Comparison of ENCODE assay signal across 30 cellular contexts in the genomic region with DNA sequence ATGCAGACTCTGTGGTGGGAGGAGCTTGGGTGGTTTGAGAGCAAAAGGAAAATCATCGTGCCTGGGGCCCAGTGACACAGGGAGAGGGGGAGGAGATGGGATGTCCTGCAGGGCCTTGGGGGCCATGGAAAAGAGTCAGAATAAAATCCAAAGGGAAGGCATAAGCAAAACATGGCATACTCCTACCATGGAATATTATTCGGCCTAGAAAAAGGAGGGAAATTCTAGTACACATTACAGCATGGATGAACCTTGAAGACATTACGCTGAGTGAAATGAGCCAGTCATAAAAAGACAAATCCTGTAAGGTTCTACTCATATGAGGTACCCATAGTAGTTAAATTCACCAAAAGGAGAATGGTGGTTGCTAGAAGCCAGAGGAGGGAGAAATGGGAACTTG. TPM values are rescaled to one million over a fixed set of nuclear protein-coding genes. Genes with fewer than 3 reads are reported as not detected.
DNase-seq lines count a peak whose midpoint lies in the region; ATAC-seq, FAIRE-seq and TF ChIP-seq lines count a peak whose summit lies in the region.
"Had no signal": no experiment of that assay in that cellular context is flagged by ENCODE, and none has a peak within 500 bp of the region (broad histone marks: within the 10 kb centered on the region; RNA-seq: fewer than 3 reads in every experiment).

No MANE protein-coding gene starts in this region.

- H3K79me2 ChIP-seq in K562 (ENCODE audit: control insufficient read depth, insufficient read depth, low read length): no peaks in the 10 kb centered on the region

- no peak for TF ChIP-seq POLR2A in K562 (conservative IDR thresholded peaks at IDR 0.05)

- H3K9me3 Mint-ChIP-seq in stimulated activated naive CD8-positive, alpha-beta T cell treated with anti-CD3 and anti-CD28 coated beads, Interleukin-15, Interleukin-2, amounts not matched to agents 100 ng/mL and 50 ng/mL, for 24 hours: no peaks in the 10 kb centered on the region
- H3K9me3 Mint-ChIP-seq in endodermal cell: peaks cover 26% of the 10 kb centered on the region
- H3K9me3 Mint-ChIP-seq: CD4-positive, CD25-positive, alpha-beta regulatory T cell had no signal

- DNase-seq in stimulated activated naive CD8-positive, alpha-beta T cell treated with anti-CD3 and anti-CD28 coated beads, Interleukin-15, Interleukin-2, amounts not matched to agents 100 U/mL and 50 U/mL, for 24 hours: no peak
- no peak for DNase-seq in K562 (ENCODE audit: extremely low read depth in 1 of 4, low spot score in 3 of 4)
- DNase-seq in endodermal cell: peak; percentile 8
- no peak for DNase-seq in GDM1 (lab: John Stamatoyannopoulos, UW)
- DNase-seq in frontal cortex (ENCODE audit: low spot score in 2 of 2): no peak
- DNase-seq: 8988T; ACHN; BE2C; C1 segment of cervical spinal cord; CD4-positive, alpha-beta memory T cell; CD4-positive, CD25-positive, alpha-beta regulatory T cell; CD8-positive, alpha-beta memory T cell; COR-L47; DMS 273 treated with DMSO at 0.1 percent for 48 hours; DMS153; DMS53; DMS79; DND-41; EL; GF-D8 had no signal

- POLR2A ChIA-PET in K562 (lab: Yijun Ruan, JAX): no interaction called here

- H3K27ac Mint-ChIP-seq in stimulated activated naive CD8-positive, alpha-beta T cell treated with anti-CD3 and anti-CD28 coated beads, Interleukin-15, Interleukin-2, amounts not matched to agents 100 ng/mL and 50 ng/mL, for 24 hours: peak overlapping the region; percentile 10
- H3K27ac Mint-ChIP-seq in endodermal cell: no peak overlapping the region
- H3K27ac Mint-ChIP-seq: CD14-positive monocyte; CD4-positive, alpha-beta memory T cell; CD4-positive, CD25-positive, alpha-beta regulatory T cell had no signal

- no peak for ATAC-seq in stimulated activated naive CD8-positive, alpha-beta T cell treated with anti-CD3 and anti-CD28 coated beads, Interleukin-15, Interleukin-2, amounts not matched to agents 100 U/mL and 50 U/mL, for 24 hours
- ATAC-seq in K562: no peak

- intact Hi-C loops in K562 (cut with micrococcal nuclease): loop anchor here (10.0 kb wide), 1 partner anchor 1602 kb away; no protein-coding TSS in a partner anchor

- TF ChIP-seq CTCF in K562 (IDR thresholded peaks at IDR 0.05 in 2 of 3, conservative IDR thresholded peaks at IDR 0.05 in 1 of 3; ENCODE audit: insufficient read depth in 2 of 3, low read depth in 1 of 3, low read length in 3 of 3) (no peak), endodermal cell (conservative IDR thresholded peaks at IDR 0.05) (no peak)

- no peak for FAIRE-seq in K562 (lab: Jason Lieb, UNC)
- FAIRE-seq in frontal cortex (lab: Jason Lieb, UNC): no peak
- FAIRE-seq: A204.1, GM12891, GM19239 had no signal

- no peaks in the 10 kb centered on the region for H3K9me1 ChIP-seq in K562 (ENCODE audit: control insufficient read depth, insufficient read depth, low read length)

- CTCF ChIA-PET in K562 (lab: Yijun Ruan, JAX; ENCODE audit: low intra/inter-chr PET ratio): interaction anchor here (0.7 to 1.3 kb wide), 2 partner anchors 9 to 497 kb away, joined by 4 read pairs; no protein-coding TSS in a partner anchor

- peaks cover 15% of the 10 kb centered on the region for H3K27me3 Mint-ChIP-seq in stimulated activated naive CD8-positive, alpha-beta T cell treated with anti-CD3 and anti-CD28 coated beads, Interleukin-15, Interleukin-2, amounts not matched to agents 100 ng/mL and 50 ng/mL, for 24 hours
- peaks cover 5% of the 10 kb centered on the region for H3K27me3 Mint-ChIP-seq in endodermal cell (ENCODE audit: insufficient read depth)

- peaks cover 0 to 2% of the 10 kb centered on the region in 2 experiments; a peak in 1 of 5 replicates for H3K4me1 ChIP-seq in K562 (replicated peaks in 1 of 2; ENCODE audit: control insufficient read depth in 2 of 2, insufficient read depth in 2 of 2, low read length in 2 of 2)
- no peaks in the 10 kb centered on the region for H3K4me1 ChIP-seq in endodermal cell (ENCODE audit: control insufficient read depth, insufficient read depth, low read length)
- H3K4me1 ChIP-seq: BE2C, BLaER1 had no signal

- H3K9ac ChIP-seq in K562 (ENCODE audit: insufficient read depth in 1 of 2, low read depth in 2 of 2, low read length in 2 of 2): no peak overlapping the region
- H3K9ac ChIP-seq in endodermal cell (ENCODE audit: extremely low read depth, low read length, poor library complexity, severe bottlenecking): no peak overlapping the region
- H3K9ac ChIP-seq: BLaER1 had no signal

- H3K27ac ChIP-seq in K562 (ENCODE audit: extremely low read depth, low read depth, low read length) (no peak overlapping the region), endodermal cell (ENCODE audit: low read depth, low read length) (no peak overlapping the region)
- H3K27ac ChIP-seq: BLaER1 had no signal

- no peaks in the 10 kb centered on the region for H3K36me3 Mint-ChIP-seq in stimulated activated naive CD8-positive, alpha-beta T cell treated with anti-CD3 and anti-CD28 coated beads, Interleukin-15, Interleukin-2, amounts not matched to agents 100 ng/mL and 50 ng/mL, for 24 hours (ENCODE audit: low read depth)
- no peaks in the 10 kb centered on the region for H3K36me3 Mint-ChIP-seq in endodermal cell (ENCODE audit: low read depth)
- H3K36me3 Mint-ChIP-seq: CD14-positive monocyte; CD4-positive, alpha-beta memory T cell; CD4-positive, CD25-positive, alpha-beta regulatory T cell; CD8-positive, alpha-beta memory T cell had no signal

- no peaks in the 10 kb centered on the region for H4K20me1 ChIP-seq in K562 (replicated peaks; ENCODE audit: control insufficient read depth, insufficient read depth, low read length)
- H4K20me1 ChIP-seq: BLaER1 had no signal

- no peak overlapping the region for H3K4me3 Mint-ChIP-seq in stimulated activated naive CD8-positive, alpha-beta T cell treated with anti-CD3 and anti-CD28 coated beads, Interleukin-15, Interleukin-2, amounts not matched to agents 100 ng/mL and 50 ng/mL, for 24 hours
- no peak overlapping the region for H3K4me3 Mint-ChIP-seq in endodermal cell
- H3K4me3 Mint-ChIP-seq: CD14-positive monocyte; CD4-positive, alpha-beta memory T cell; CD4-positive, CD25-positive, alpha-beta regulatory T cell; CD8-positive, alpha-beta memory T cell had no signal

- no peaks in the 10 kb centered on the region for H3K36me3 ChIP-seq in K562 (ENCODE audit: control insufficient read depth, insufficient read depth, low read length)
- no peaks in the 10 kb centered on the region for H3K36me3 ChIP-seq in endodermal cell (ENCODE audit: control insufficient read depth, insufficient read depth, low read length)
- H3K36me3 ChIP-seq: BE2C, BLaER1 had no signal

- WGBS in K562 (ENCODE audit: insufficient coverage, low coverage, missing lambda C conversion rate): 2% methylated on average over 3 of the region's 3 CpGs
- 87 to 91% methylated on average over 3 of the region's 3 CpGs for WGBS in endodermal cell (ENCODE audit: insufficient coverage in 1 of 2, insufficient read length in 1 of 2), 2 experiments

- H3K4me3 ChIP-seq in K562 (no peak overlapping the region), endodermal cell (ENCODE audit: low read length) (no peak overlapping the region)
- H3K4me3 ChIP-seq: BLaER1 had no signal

- no peak overlapping the region for H3K4me2 ChIP-seq in K562 (ENCODE audit: insufficient read depth, low read length)
- H3K4me2 ChIP-seq: BLaER1 had no signal

- H2AFZ ChIP-seq in K562 (ENCODE audit: low read depth, low read length): no peak overlapping the region

- no peaks in the 10 kb centered on the region for H3K4me1 Mint-ChIP-seq in stimulated activated naive CD8-positive, alpha-beta T cell treated with anti-CD3 and anti-CD28 coated beads, Interleukin-15, Interleukin-2, amounts not matched to agents 100 ng/mL and 50 ng/mL, for 24 hours (ENCODE audit: low read depth)
- H3K4me1 Mint-ChIP-seq in endodermal cell: peaks cover 2% of the 10 kb centered on the region
- H3K4me1 Mint-ChIP-seq: CD14-positive monocyte had no signal

- H3K9me3 ChIP-seq in K562 (replicated peaks; ENCODE audit: control insufficient read depth, insufficient read depth, low read depth, low read length): no peaks in the 10 kb centered on the region
- no peaks in the 10 kb centered on the region for H3K9me3 ChIP-seq in endodermal cell (ENCODE audit: control insufficient read depth, low read length)
- H3K9me3 ChIP-seq: BE2C, BLaER1 had no signal

- in situ Hi-C loops in K562 (cut with MboI): loop anchor here (10.0 kb wide), 1 partner anchor 732 kb away; no protein-coding TSS in a partner anchor

- peaks cover 29 to 62% of the 10 kb centered on the region in 2 experiments for H3K27me3 ChIP-seq in K562 (ENCODE audit: control insufficient read depth in 2 of 2, insufficient read depth in 2 of 2, low read length in 2 of 2)
- no peaks in the 10 kb centered on the region for H3K27me3 ChIP-seq in endodermal cell (ENCODE audit: control insufficient read depth, insufficient read depth, low read length, poor library complexity, severe bottlenecking)
- H3K27me3 ChIP-seq: BE2C, BLaER1 had no signal

- no TSS peak for BruUV-seq in K562 (replicated peaks; lab: Mats Ljungman, UMichigan)

- TF ChIP-seq EP300 in K562 (IDR thresholded peaks at IDR 0.05; ENCODE audit: low read length): no peak

- no peak for TF ChIP-seq RAD21 in K562 (CRISPR knock-in tag; conservative IDR thresholded peaks at IDR 0.05 in 1 of 2, IDR thresholded peaks at IDR 0.05 in 1 of 2)

TF ChIP-seq in K562, 482 proteins besides CTCF, POLR2A, EP300 and RAD21 (continues in another document):
- no peak for TF ChIP-seq ZNF445 (CRISPR knock-in tag; IDR thresholded peaks at IDR 0.05; ENCODE audit: low read depth)
- no peak for TF ChIP-seq CSDE1 (IDR thresholded peaks at IDR 0.05)
- TF ChIP-seq BCL6 (CRISPR knock-in tag; IDR thresholded peaks at IDR 0.05): no peak

RNA-seq across cellular contexts. Expression of gene STRA8, which starts 38.7 kb away (rescaled TPM):
- not detected in 2 replicates for total RNA-seq in K562 (2011; cell fraction: chromatin; rRNA removed; ENCODE audit: low replicate concordance)
- not detected in 2 replicates for total RNA-seq in K562 (2011; cell fraction: nucleolus; rRNA removed)
- not detected in 2 replicates for total RNA-seq in K562 (2011; cell fraction: nucleoplasm; rRNA removed)
- total RNA-seq in K562 (2014; rRNA removed) (not detected in 2 replicates), K562 (2014; rRNA removed; fragmentation: Illumina TruSeq; extraction: Trizol) (not detected in 2 replicates), K562 (2015; rRNA removed; fragmentation: Illumina TruSeq; extraction: Trizol) (not detected in 2 replicates), K562 (2021) (not detected in 2 replicates), endodermal cell (not detected), frontal cortex (not detected)
- polyA plus RNA-seq in K562 (2011; rRNA removed) (not detected in 2 replicates), K562 (2014; fragmentation: Illumina TruSeq; extraction: Trizol) (not detected in 2 replicates), K562 (2014; fragmentation: Nextera tagmentation; extraction: Ambion mirVana) (not detected), K562 (2014; rRNA removed) (not detected in 2 replicates)
- polyA plus RNA-seq in K562 (2011; cell fraction: cytosol; rRNA removed): not detected in 2 replicates
- polyA plus RNA-seq in K562 (2011; cell fraction: nucleus; rRNA removed): not detected in 2 replicates
- polyA plus RNA-seq in K562 (2012): not detected in 2 replicates
- not detected in 2 replicates for polyA minus RNA-seq in K562 (2011; rRNA and poly(A)+ RNA removed)
- not detected in 2 replicates for polyA minus RNA-seq in K562 (2011; cell fraction: cytosol; rRNA and poly(A)+ RNA removed)
- not detected in 2 replicates for polyA minus RNA-seq in K562 (2011; cell fraction: nucleus; rRNA and poly(A)+ RNA removed)
- polyA plus RNA-seq in endodermal cell (2013, experiment 1 of 2): not detected
- not detected for polyA plus RNA-seq in endodermal cell (2013, experiment 2 of 2)
- total RNA-seq: A673; CD4-positive, alpha-beta memory T cell; CD4-positive, CD25-positive, alpha-beta regulatory T cell; CD8-positive, alpha-beta memory T cell; Daoy; G401 had no signal
- polyA plus RNA-seq: AG04450; CD14-positive monocyte; CD4-positive, alpha-beta memory T cell; CD4-positive, CD25-positive, alpha-beta regulatory T cell; CD8-positive, alpha-beta memory T cell had no signal
